In genomic region chr11:106076923-106077608, GRCh38 we compare ENCODE assay signal across 8 cellular contexts. TPM values are rescaled to one million over a fixed set of nuclear protein-coding genes. Genes with fewer than 3 reads are reported as not detected.
DNase-seq lines count a peak whose midpoint lies in the region; ATAC-seq and TF ChIP-seq lines count a peak whose summit lies in the region.

KBTBD3 (minus strand) TSS chr11:106077347; CDS start chr11:106059097, 18,250 bp downstream.

- H3K27ac ChIP-seq in adipose tissue (ENCODE audit: low read depth, low read length) (peak within 1 kb of the TSS; percentile 35), parathyroid adenoma (peak within 1 kb of the TSS; percentile 94), tibial nerve (peak within 1 kb of the TSS; percentile 95 to 99 (median 98))

- H3K4me2 ChIP-seq in parathyroid adenoma (ENCODE audit: low read length): peak within 1 kb of the TSS; percentile 80

- H3K36me3 ChIP-seq in parathyroid adenoma (ENCODE audit: control insufficient read depth, insufficient read depth, low read length) (no peaks in the 10 kb centered on the region), tibial nerve (peaks cover 0 to 24% (median 7%) of the 10 kb centered on the region in 3 donors)

- H3K4me1 ChIP-seq in parathyroid adenoma: peaks cover 12% of the 10 kb centered on the region
- H3K4me1 ChIP-seq in tibial nerve: peaks cover 0 to 53% (median 16%) of the 10 kb centered on the region in 4 donors

- H3K4me3 ChIP-seq in GM12875 (ENCODE audit: low read depth, low read length) (peak within 1 kb of the TSS; percentile 92), parathyroid adenoma (ENCODE audit: low read depth, low read length) (peak within 1 kb of the TSS; percentile 88), tibial nerve (peak within 1 kb of the TSS; percentile 74 to 97 (median 88))

- TF ChIP-seq POLR2A in tibial nerve (IDR thresholded peaks at IDR 0.05): peak; percentile 92 to 95

- H3K27me3 ChIP-seq in parathyroid adenoma (ENCODE audit: control insufficient read depth, insufficient read depth, low read length) (no peaks in the 10 kb centered on the region), tibial nerve (no peaks in the 10 kb centered on the region)

- peak; percentile 59 for TF ChIP-seq CTCF in GM12875 (IDR thresholded peaks at IDR 0.05; ENCODE audit: borderline replicate concordance, insufficient read depth, low read depth, low read length)
- peak; percentile 25 for TF ChIP-seq CTCF in parathyroid adenoma (IDR thresholded peaks at IDR 0.05)
- TF ChIP-seq CTCF in tibial nerve (IDR thresholded peaks at IDR 0.05): peak; percentile 11 to 45 (median 28)

- peaks cover 7% of the 10 kb centered on the region for H3K79me2 ChIP-seq in parathyroid adenoma

- intact Hi-C loops in cardiac septum (cut with DNase I): loop anchor here (2.0 kb wide), 1 partner anchor 54 kb away; the partner anchor contains the start of gene MSANTD4

- H3K9ac ChIP-seq in parathyroid adenoma: peak within 1 kb of the TSS; percentile 87

- peak; percentile 93 for ATAC-seq in HG02852 (IDR thresholded peaks at IDR 0.05; ENCODE audit: unreplicated experiment)

- DNase-seq in NCI-H1436 (lab: John Stamatoyannopoulos, UW): peak; percentile 98
- peak; percentile 99 for DNase-seq in SW480 (ENCODE audit: low spot score)
- peak; percentile 100 for DNase-seq in cardiac septum (ENCODE audit: low spot score)
- peak; percentile 95 to 97 for DNase-seq in tibial nerve (ENCODE audit: low spot score in 2 of 2)

- H2AFZ ChIP-seq in parathyroid adenoma: peak within 1 kb of the TSS; percentile 92

- WGBS in adipose tissue, 3 donors: 0 to 1% (median 0%) methylated on average over 37 of the region's 37 CpGs
- 0 to 1% methylated on average over 22 to 35 of the region's 37 CpGs for WGBS in tibial nerve, 2 donors

- no peaks in the 10 kb centered on the region for H3K9me3 ChIP-seq in parathyroid adenoma (ENCODE audit: control insufficient read depth, low read length)
- H3K9me3 ChIP-seq in tibial nerve: no peaks in the 10 kb centered on the region

- TF ChIP-seq EP300 in tibial nerve (IDR thresholded peaks at IDR 0.05): peak; percentile 75 to 93

RNA-seq across cellular contexts. Expression of gene KBTBD3, which starts in this region (rescaled TPM):
- polyA plus RNA-seq in adipose tissue: 1 to 10 TPM; 1.4 to 2.0 (median 1.7) TPM
- total RNA-seq in cardiac septum (7.2 TPM), tibial nerve (10 to 100 TPM in 3 of 4 donors, 1 to 10 TPM in 1; 8.4 to 15.6 (median 13.4) TPM)

Comparison
In these comparisons a context has a peak if more than half of its experiments do, and no peak if none do; other contexts are left out.
1. Peak in every context shown above with its lines: DNase-seq, ATAC-seq, H3K4me3 ChIP-seq and H3K27ac ChIP-seq.
2. H3K27ac ChIP-seq: peak in every context shown above with its lines; median percentile 98 in tibial nerve; 94 in parathyroid adenoma; 35 in adipose tissue.